18 cellular contexts compared by ENCODE assay signal in genomic region chr11:2847511-2847910, GRCh38. TPM values are rescaled to one million over a fixed set of nuclear protein-coding genes. Genes with fewer than 3 reads are reported as not detected.
DNase-seq lines count a peak whose midpoint lies in the region; TF ChIP-seq lines count a peak whose summit lies in the region.
"Had no signal": no experiment of that assay in that cellular context is flagged by ENCODE, and none has a peak within 500 bp of the region (broad histone marks: within the 10 kb centered on the region; RNA-seq: fewer than 3 reads in every experiment).

No MANE protein-coding gene starts in this region.

- H3F3A ChIP-seq in neural progenitor cell (ENCODE audit: low read depth), result no peaks in the 10 kb centered on the region

- peaks cover 24% of the 10 kb centered on the region for H3K4me1 ChIP-seq in neural progenitor cell

- H3K9me3 ChIP-seq in neural progenitor cell (ENCODE audit: low read depth), result no peaks in the 10 kb centered on the region
- H3K9me3 ChIP-seq in MG63, result no peaks in the 10 kb centered on the region

- no peaks in the 10 kb centered on the region for H3K9me3 Mint-ChIP-seq in neural progenitor cell
- H3K9me3 Mint-ChIP-seq: CD4-positive, CD25-positive, alpha-beta regulatory T cell; HFFc6 had no signal

- no peak for TF ChIP-seq CTCF in neural progenitor cell (IDR thresholded peaks at IDR 0.05)
- no peak for TF ChIP-seq CTCF in GM13976 (IDR thresholded peaks at IDR 0.05; ENCODE audit: borderline replicate concordance, control extremely low read depth, extremely low read depth, insufficient read depth, missing control alignments)

- no peaks in the 10 kb centered on the region for H3K79me2 ChIP-seq in neural progenitor cell (ENCODE audit: low read depth)

- no peak overlapping the region for H2AFZ ChIP-seq in neural progenitor cell (replicated peaks)

- H3K4me2 ChIP-seq in neural progenitor cell, result no peak overlapping the region

- in situ Hi-C loops in GM13976 (cut with MboI; ENCODE audit: low sequenced_read_pairs, unreplicated experiment), result no loop called here

- H3K27me3 ChIP-seq in neural progenitor cell (no peaks in the 10 kb centered on the region), MG63 (no peaks in the 10 kb centered on the region)

- H3K27ac ChIP-seq in neural progenitor cell, result no peak overlapping the region
- H3K27ac ChIP-seq: RWPE1 had no signal

- H3K27me3 Mint-ChIP-seq in neural progenitor cell (ENCODE audit: insufficient read depth, low read depth), result peaks cover 6% of the 10 kb centered on the region
- H3K27me3 Mint-ChIP-seq: CD4-positive, CD25-positive, alpha-beta regulatory T cell had no signal

- H3K4me3 ChIP-seq in neural progenitor cell (no peak overlapping the region), MG63 (no peak overlapping the region)
- H3K4me3 ChIP-seq: GM12878, K562 had no signal

- H3K36me3 Mint-ChIP-seq in neural progenitor cell, result no peaks in the 10 kb centered on the region
- H3K36me3 Mint-ChIP-seq: CD4-positive, CD25-positive, alpha-beta regulatory T cell had no signal

- no peaks in the 10 kb centered on the region for H3K36me3 ChIP-seq in neural progenitor cell
- H3K36me3 ChIP-seq in MG63, result no peaks in the 10 kb centered on the region

- DNase-seq in COLO668 (lab: John Stamatoyannopoulos, UW; ENCODE audit: unreplicated experiment) (peak; percentile 87), NCI-H1105 treated with DMSO at 0.1 percent for 48 hours (lab: John Stamatoyannopoulos, UW) (peak; percentile 89), NCI-H526 treated with DMSO at 0.1 percent for 48 hours (lab: John Stamatoyannopoulos, UW) (peak; percentile 59), neural progenitor cell (ENCODE audit: low spot score) (no peak), MG63 (no peak), GM13976 (ENCODE audit: low spot score) (no peak)
- no peak for DNase-seq in activated CD4-positive, alpha-beta T cell treated with anti-CD3 and anti-CD28 coated beads, Interleukin-2, amount 50 U/mL, for 1 hour
- no peak for DNase-seq in stimulated activated CD8-positive, alpha-beta memory T cell treated with anti-CD3 and anti-CD28 coated beads, Interleukin-4, amount 100 ng/mL, for 48 hours
- DNase-seq: CD4-positive, CD25-positive, alpha-beta regulatory T cell; GDM1; HFFc6; NCI-H187; NCI-H524 treated with DMSO at 0.1 percent for 48 hours; PC-3; T-helper 2 cell had no signal

- H3K9ac ChIP-seq in neural progenitor cell, result no peak overlapping the region

- no peak overlapping the region for H3K4me3 Mint-ChIP-seq in neural progenitor cell
- H3K4me3 Mint-ChIP-seq: CD4-positive, CD25-positive, alpha-beta regulatory T cell; HFFc6 had no signal

- peak overlapping the region; percentile 74 for H3K27ac Mint-ChIP-seq in neural progenitor cell
- H3K27ac Mint-ChIP-seq: CD4-positive, CD25-positive, alpha-beta regulatory T cell; HFFc6 had no signal

- H3K4me1 Mint-ChIP-seq in neural progenitor cell, result peaks cover 40% of the 10 kb centered on the region
- H3K4me1 Mint-ChIP-seq: CD4-positive, CD25-positive, alpha-beta regulatory T cell had no signal

- H4K20me1 ChIP-seq in neural progenitor cell (ENCODE audit: low read depth), result no peaks in the 10 kb centered on the region

RNA-seq across cellular contexts. Expression of gene CDKN1C, which starts 38.1 kb away (rescaled TPM):
- 47.8 and 49.3 TPM in 2 replicates for total RNA-seq in neural progenitor cell (ENCODE audit: low replicate concordance)
- 0.56 TPM in 1 of 2 replicates, not detected in the other for total RNA-seq in MG63 (2014; rRNA removed; shearing (Covaris generic); ENCODE audit: low replicate concordance)

Comparison
In these comparisons a context has a peak if more than half of its experiments do, and no peak if none do; other contexts are left out.
1. DNase-seq: peak in COLO668 (single experiment), NCI-H1105 treated with DMSO at 0.1 percent for 48 hours (single experiment) and NCI-H526 treated with DMSO at 0.1 percent for 48 hours (single experiment); none in neural progenitor cell (single experiment), MG63 (single experiment), activated CD4-positive, alpha-beta T cell treated with anti-CD3 and anti-CD28 coated beads, Interleukin-2, amount 50 U/mL, for 1 hour (single experiment), stimulated activated CD8-positive, alpha-beta memory T cell treated with anti-CD3 and anti-CD28 coated beads, Interleukin-4, amount 100 ng/mL, for 48 hours (single experiment) and GM13976 (single experiment).
2. RNA of gene CDKN1C, which starts 38.1 kb away (total RNA-seq): 47.8 to 49.3 TPM in neural progenitor cell; 0.56 TPM in MG63; every median in the first group is over 10 times any median in the second.